Comparison of ENCODE assay signal across 8 cellular contexts in the genomic region with DNA sequence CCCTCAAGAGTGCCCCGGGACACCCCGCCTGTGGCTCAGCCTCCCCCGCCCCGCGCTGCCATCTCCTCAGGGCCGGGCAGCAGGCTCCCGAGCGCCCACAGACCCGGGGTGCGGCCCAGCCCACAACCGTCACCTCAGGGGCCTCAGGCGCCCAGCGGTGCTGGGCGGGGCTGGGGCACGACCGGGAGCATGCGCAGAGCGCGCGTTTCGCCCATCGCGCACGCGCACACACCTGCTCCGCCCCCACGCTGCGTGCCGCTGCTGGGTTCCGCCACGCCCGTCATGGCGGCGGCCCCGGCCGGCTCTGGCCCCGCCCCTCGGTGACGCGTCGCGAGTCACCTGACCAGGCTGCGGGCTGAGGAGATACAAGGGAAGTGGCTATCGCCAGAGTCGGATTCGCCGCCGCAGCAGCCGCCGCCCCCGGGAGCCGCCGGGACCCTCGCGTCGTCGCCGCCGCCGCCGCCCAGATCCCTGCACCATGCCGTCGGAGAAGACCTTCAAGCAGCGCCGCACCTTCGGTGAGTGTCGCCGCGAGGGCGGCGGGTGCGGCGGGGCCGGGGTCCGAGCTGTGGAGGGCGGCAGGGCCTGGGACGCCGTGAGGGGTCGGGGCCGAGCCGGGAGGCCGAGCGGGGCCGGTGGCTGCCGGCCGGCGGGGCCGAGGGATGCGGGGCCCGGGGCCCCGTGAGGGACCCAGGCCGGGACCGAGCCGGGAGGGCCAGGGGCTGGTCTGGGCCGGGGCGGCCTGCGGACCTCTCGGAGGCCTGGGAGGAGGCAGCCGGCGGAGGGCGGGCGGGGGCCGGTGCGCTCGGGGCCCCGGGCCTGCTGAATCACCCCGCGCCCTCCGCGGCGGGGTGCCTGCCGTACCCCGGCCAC. TPM values are rescaled to one million over a fixed set of nuclear protein-coding genes. Genes with fewer than 3 reads are reported as not detected.
DNase-seq lines count a peak whose midpoint lies in the region; ATAC-seq, FAIRE-seq and TF ChIP-seq lines count a peak whose summit lies in the region.

Gene MAP1LC3B (plus strand): TSS at position 387 of the 873 bp plus-strand sequence. CDS start 92 bp downstream, at position 479.

- peak; percentile 94 for DNase-seq in AG09319 (ENCODE audit: extremely low read depth, low read depth)
- peak; percentile 80 for DNase-seq in NCI-H446 treated with DMSO at 0.1 percent for 48 hours (lab: John Stamatoyannopoulos, UW)
- peak; percentile 98 to 99 for DNase-seq in central memory CD8-positive, alpha-beta T cell (ENCODE audit: low spot score in 2 of 2)
- peak; percentile 85 for DNase-seq in keratinocyte (ENCODE audit: low read depth, low spot score)
- DNase-seq in stimulated activated CD4-positive, alpha-beta T cell treated with anti-CD3 and anti-CD28 coated beads, Interleukin-12 subunit alpha, Interleukin-12 subunit beta, amount 100 ng/mL, for 48 hours (ENCODE audit: low read depth in 2 of 3, low spot score in 1 of 3): peak; percentile 95 to 97 (median 97)

- H2AFZ ChIP-seq in keratinocyte (ENCODE audit: control insufficient read depth, low read length): peak within 1 kb of the TSS; percentile 20

- peak within 1 kb of the TSS; percentile 84 to 100 (median 89) for H3K4me3 ChIP-seq in keratinocyte (ENCODE audit: control insufficient read depth in 2 of 3, extremely low read depth in 1 of 3, insufficient read depth in 2 of 3, low read depth in 1 of 3, low read length in 3 of 3)

- H3K36me3 Mint-ChIP-seq in central memory CD8-positive, alpha-beta T cell (ENCODE audit: insufficient read depth): peaks cover 29% of the 10 kb centered on the region

- H3K27ac Mint-ChIP-seq in central memory CD8-positive, alpha-beta T cell (ENCODE audit: low read depth): peak within 1 kb of the TSS; percentile 89

- peaks cover 31% of the 10 kb centered on the region for H3K4me1 ChIP-seq in keratinocyte (ENCODE audit: control insufficient read depth, extremely low read depth, insufficient read depth, low read length)

- no peaks in the 10 kb centered on the region for H3K9me3 ChIP-seq in keratinocyte (ENCODE audit: control insufficient read depth, low read depth, low read length)

- no peaks in the 10 kb centered on the region for H3K27me3 ChIP-seq in keratinocyte (ENCODE audit: control insufficient read depth, extremely low read depth, insufficient read depth, low read length)

- peak within 1 kb of the TSS; percentile 93 for H3K4me2 ChIP-seq in keratinocyte (ENCODE audit: control insufficient read depth, extremely low read depth, insufficient read depth, low read depth, low read length)

- H3K4me1 Mint-ChIP-seq in central memory CD8-positive, alpha-beta T cell: peaks cover 52% of the 10 kb centered on the region

- H3K9ac ChIP-seq in keratinocyte (ENCODE audit: control insufficient read depth, extremely low read depth, insufficient read depth, low read length): peak within 1 kb of the TSS; percentile 88

- H3K27ac ChIP-seq in keratinocyte (ENCODE audit: control insufficient read depth, insufficient read depth, low read length): peak within 1 kb of the TSS; percentile 88

- H3K36me3 ChIP-seq in keratinocyte (ENCODE audit: control insufficient read depth in 2 of 2, extremely low read depth in 1 of 2, insufficient read depth in 2 of 2, low read length in 2 of 2): peaks cover 0 to 6% of the 10 kb centered on the region in 2 experiments

- H3K9me3 Mint-ChIP-seq in central memory CD8-positive, alpha-beta T cell: no peaks in the 10 kb centered on the region

- H4K20me1 ChIP-seq in keratinocyte (ENCODE audit: control insufficient read depth, extremely low read depth, insufficient read depth, low read length): peaks cover 16% of the 10 kb centered on the region

- no peak for FAIRE-seq in keratinocyte (lab: Jason Lieb, UNC)

- dilution Hi-C loops in keratinocyte (cut with MboI; ENCODE audit: extremely low pct_ligation_motif_present, low sequenced_read_pairs): no loop called here

- peaks cover 3% of the 10 kb centered on the region for H3K9me1 ChIP-seq in keratinocyte (ENCODE audit: control insufficient read depth, extremely low read depth, insufficient read depth, low read length)

- H3K27me3 Mint-ChIP-seq in central memory CD8-positive, alpha-beta T cell: no peaks in the 10 kb centered on the region

- peaks cover 48% of the 10 kb centered on the region for H3K79me2 ChIP-seq in keratinocyte (ENCODE audit: control insufficient read depth, insufficient read depth, low read length)

- ATAC-seq in GM19035 (IDR thresholded peaks at IDR 0.05; ENCODE audit: unreplicated experiment): peak; percentile 66
- ATAC-seq in HG03342 (IDR thresholded peaks at IDR 0.05; ENCODE audit: unreplicated experiment): peak; percentile 61
- ATAC-seq in activated CD4-positive, CD25-positive, alpha-beta regulatory T cell treated with anti-CD3 and anti-CD28 coated beads, Interleukin-2, amount 50 U/mL, for 24 hours: peak; percentile 64 to 66
- peak; percentile 59 for ATAC-seq in central memory CD8-positive, alpha-beta T cell (replicated peaks; ENCODE audit: extremely low read depth, poor library complexity, severe bottlenecking)

- TF ChIP-seq CTCF in AG09319 (IDR thresholded peaks at IDR 0.05; ENCODE audit: low read depth, low read length) (no peak), keratinocyte (optimal IDR thresholded peaks at IDR 0.05 in 1 of 3, IDR thresholded peaks at IDR 0.05 in 1 of 3, conservative IDR thresholded peaks at IDR 0.05 in 1 of 3; ENCODE audit: extremely low read depth in 1 of 3, insufficient read depth in 2 of 3, low read length in 3 of 3) (no peak)

- peak within 1 kb of the TSS; percentile 84 for H3K4me3 Mint-ChIP-seq in central memory CD8-positive, alpha-beta T cell

RNA-seq across cellular contexts. Expression of gene MAP1LC3B, which starts in this region (rescaled TPM):
- 43.6 to 50.3 TPM (median 46.3 TPM) in 3 replicates for polyA plus RNA-seq in keratinocyte
- polyA plus RNA-seq in keratinocyte (2011; ENCODE audit: low read depth): 218 TPM
- polyA plus RNA-seq in keratinocyte (2011; cell fraction: cytosol; rRNA removed): 61.5 and 109 TPM in 2 replicates
- polyA plus RNA-seq in keratinocyte (2011; cell fraction: nucleus; rRNA removed): 39.9 and 43.2 TPM in 2 replicates
- 71.2 and 175 TPM in 2 replicates for polyA plus RNA-seq in keratinocyte (2012; ENCODE audit: low replicate concordance)
- polyA minus RNA-seq in keratinocyte: 15.2 to 23.2 TPM (median 20.6 TPM) in 3 replicates
- 37.2 TPM for polyA minus RNA-seq in keratinocyte (2011; cell fraction: cytosol; rRNA and poly(A)+ RNA removed)
- 12.5 and 26.0 TPM in 2 replicates for polyA minus RNA-seq in keratinocyte (2011; cell fraction: nucleus; rRNA and poly(A)+ RNA removed)

Comparison
In these comparisons a context has a peak if more than half of its experiments do, and no peak if none do; other contexts are left out.
1. Peak in every context shown above with its lines: DNase-seq, ATAC-seq, H3K4me3 ChIP-seq and H3K27ac ChIP-seq.